Comparison of ENCODE assay signal across 20 cellular contexts in genomic region chr7:51366172-51366728, GRCh38. TPM values are rescaled to one million over a fixed set of nuclear protein-coding genes. Genes with fewer than 3 reads are reported as not detected.
"Had no signal": no experiment of that assay in that cellular context is flagged by ENCODE, and none has a peak within 500 bp of the region (broad histone marks: within the 10 kb centered on the region; RNA-seq: fewer than 3 reads in every experiment).

No MANE protein-coding gene starts in this region.

- H3K36me3 ChIP-seq: breast epithelium, Peyer's patch, SJCRH30 had no signal

- H3K9ac ChIP-seq: KMS-11, SK-N-SH had no signal

- H3K27ac ChIP-seq: breast epithelium, KMS-11, Peyer's patch, RWPE1, SJCRH30 had no signal

- ATAC-seq: activated CD8-positive, alpha-beta T cell treated with anti-CD3 and anti-CD28 coated beads, Interleukin-2, amount 10 ng/mL, durations not matched to agents 7 days and 5 days had no signal

- H3K27ac Mint-ChIP-seq: activated CD8-positive, alpha-beta T cell treated with anti-CD3 and anti-CD28 coated beads, Interleukin-2, amount 10 ng/mL, durations not matched to agents 7 days and 5 days; activated naive CD4-positive, alpha-beta T cell treated with anti-CD3 and anti-CD28 coated beads, Interleukin-2, amount 50 U/mL, for 24 hours; activated T-cell treated with anti-CD3 and anti-CD28 coated beads, Interleukin-2, amount 50 U/mL, for 24 hours; activated T-helper 1 cell treated with anti-CD3 and anti-CD28 coated beads, Interleukin-12 subunit alpha, Interleukin-12 subunit beta, Interleukin-2, Interleukin-4 antibody, amounts not matched to agents 30 ng/mL and 10 ng/mL and 1 ng/mL, durations not matched to agents 14 hours and 24 hours and 36 hours had no signal

- H3K4me3 Mint-ChIP-seq: activated CD8-positive, alpha-beta T cell treated with anti-CD3 and anti-CD28 coated beads, Interleukin-2, amount 10 ng/mL, durations not matched to agents 7 days and 5 days; activated naive CD4-positive, alpha-beta T cell treated with anti-CD3 and anti-CD28 coated beads, Interleukin-2, amount 50 U/mL, for 24 hours; activated T-cell treated with anti-CD3 and anti-CD28 coated beads, Interleukin-2, amount 50 U/mL, for 24 hours; activated T-helper 1 cell treated with anti-CD3 and anti-CD28 coated beads, Interleukin-12 subunit alpha, Interleukin-12 subunit beta, Interleukin-2, Interleukin-4 antibody, amounts not matched to agents 30 ng/mL and 10 ng/mL and 1 ng/mL, durations not matched to agents 14 hours and 24 hours and 36 hours had no signal

- H3K9me2 ChIP-seq: SK-N-SH had no signal

- H3K27me3 Mint-ChIP-seq: activated naive CD4-positive, alpha-beta T cell treated with anti-CD3 and anti-CD28 coated beads, Interleukin-2, amount 50 U/mL, for 24 hours had no signal

- H3K9me3 ChIP-seq: breast epithelium, Peyer's patch, SJCRH30, SK-N-SH had no signal

- H3K4me1 ChIP-seq: breast epithelium, Peyer's patch, SJCRH30 had no signal

- H3K4me1 Mint-ChIP-seq: activated naive CD4-positive, alpha-beta T cell treated with anti-CD3 and anti-CD28 coated beads, Interleukin-2, amount 50 U/mL, for 24 hours had no signal

- H3K4me3 ChIP-seq: breast epithelium, Peyer's patch, SJCRH30 had no signal

- DNase-seq: activated CD4-positive, alpha-beta T cell treated with anti-CD3 and anti-CD28 coated beads, Interleukin-2, amount 50 U/mL, for 4 hours; activated CD4-positive, CD25-positive, alpha-beta regulatory T cell treated with anti-CD3 and anti-CD28 coated beads, Interleukin-2, amount 50 U/mL, for 72 hours; activated CD8-positive, alpha-beta memory T cell treated with anti-CD3 and anti-CD28 coated beads, Interleukin-2, amount 50 U/mL, for 48 hours; activated effector memory CD4-positive, alpha-beta T cell treated with Interleukin-2 at 50 U/mL for 16 hours; activated naive CD4-positive, alpha-beta T cell; activated T-cell treated with anti-CD3 and anti-CD28 coated beads, Interleukin-2, amount 50 U/mL, for 24 hours; aorta; central memory CD4-positive, alpha-beta T cell; Right ventricle myocardium superior; T-helper 1 cell had no signal

- H3K27me3 ChIP-seq: breast epithelium, Peyer's patch, SJCRH30 had no signal

- H3K4me2 ChIP-seq: KMS-11, SK-N-SH had no signal

- H3K36me3 Mint-ChIP-seq: activated naive CD4-positive, alpha-beta T cell treated with anti-CD3 and anti-CD28 coated beads, Interleukin-2, amount 50 U/mL, for 24 hours had no signal

- H3K9me3 Mint-ChIP-seq: activated naive CD4-positive, alpha-beta T cell treated with anti-CD3 and anti-CD28 coated beads, Interleukin-2, amount 50 U/mL, for 24 hours; activated T-helper 1 cell treated with anti-CD3 and anti-CD28 coated beads, Interleukin-12 subunit alpha, Interleukin-12 subunit beta, Interleukin-2, Interleukin-4 antibody, amounts not matched to agents 30 ng/mL and 10 ng/mL and 1 ng/mL, durations not matched to agents 14 hours and 24 hours and 36 hours had no signal

RNA-seq across cellular contexts. Expression of gene COBL, which starts 49.6 kb away (rescaled TPM):
- total RNA-seq: activated CD8-positive, alpha-beta T cell treated with anti-CD3 and anti-CD28 coated beads, Interleukin-2, amount 10 ng/mL, durations not matched to agents 7 days and 5 days; activated T-helper 1 cell treated with anti-CD3 and anti-CD28 coated beads, Interleukin-12 subunit alpha, Interleukin-12 subunit beta, Interleukin-2, Interleukin-4 antibody, amounts not matched to agents 30 ng/mL and 10 ng/mL and 1 ng/mL, durations not matched to agents 14 hours and 24 hours and 36 hours; T-helper 2 cell treated with Interferon-gamma antibody and Interleukin-4, amounts not matched to agents 100 ng/mL and 5 ng/mL, for 36 hours had no signal
